In the genomic region with DNA sequence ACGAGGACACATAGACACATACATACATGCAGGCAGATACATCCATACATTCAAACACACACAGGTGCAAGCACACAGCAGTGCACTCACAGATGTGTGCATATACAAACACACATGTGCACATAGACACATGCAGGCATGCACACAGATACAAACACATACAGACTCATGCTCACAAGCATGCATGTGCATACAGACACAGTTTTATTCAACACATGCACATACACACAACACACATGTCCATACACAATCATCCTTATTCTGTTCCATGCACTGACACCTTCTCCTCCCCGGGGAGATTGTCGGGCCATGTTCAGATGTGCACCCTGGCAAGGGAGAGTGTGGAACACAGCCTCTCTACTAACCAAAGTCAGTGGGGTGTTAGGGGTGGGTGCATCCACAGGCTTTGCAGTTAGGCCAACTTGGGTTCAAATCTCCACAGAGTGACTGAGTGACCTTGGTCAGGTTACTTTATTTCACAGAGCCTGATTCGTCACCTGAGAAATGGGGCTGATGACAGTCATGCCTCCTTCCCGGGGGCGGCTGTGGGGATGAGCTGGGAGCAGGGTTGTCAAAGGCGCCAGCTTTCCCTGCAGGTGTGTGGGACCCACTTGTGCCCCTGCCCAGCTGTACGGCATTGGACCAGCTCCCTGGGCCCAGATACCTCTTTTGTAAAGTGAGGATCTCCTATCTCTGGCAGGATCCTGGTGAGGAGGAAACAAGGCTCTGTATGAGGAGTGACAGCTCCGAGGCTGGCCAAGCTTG, we compare ENCODE assay signal across 16 cellular contexts.
DNase-seq lines count a peak whose midpoint lies in the region; ATAC-seq and TF ChIP-seq lines count a peak whose summit lies in the region.
"Had no signal": no experiment of that assay in that cellular context is flagged by ENCODE, and none has a peak within 500 bp of the region (broad histone marks: within the 10 kb centered on the region; RNA-seq: fewer than 3 reads in every experiment).

No MANE protein-coding gene starts in this region.

- H3K36me3 ChIP-seq in iPS-20b (ENCODE audit: insufficient read depth, low read depth, low read length): no peaks in the 10 kb centered on the region
- H3K36me3 ChIP-seq: BE2C, SJSA1 had no signal

- no peaks in the 10 kb centered on the region for H3K27me3 Mint-ChIP-seq in stimulated activated naive CD8-positive, alpha-beta T cell treated with anti-CD3 and anti-CD28 coated beads, Interleukin-15, amount 100 ng/mL, for 72 hours
- H3K27me3 Mint-ChIP-seq in WTC11 (ENCODE audit: low read depth): no peaks in the 10 kb centered on the region
- no peaks in the 10 kb centered on the region for H3K27me3 Mint-ChIP-seq in stimulated activated memory B cell treated with anti-CD40 and anti-IgM and Interleukin-4, amounts not matched to agents 10 μg/mL and 1 μg/mL and 100 μg/mL, for 72 hours

- no peak for DNase-seq in stimulated activated naive CD8-positive, alpha-beta T cell treated with anti-CD3 and anti-CD28 coated beads, Interleukin-15, amount 100 ng/mL, for 72 hours
- no peak for DNase-seq in stimulated activated naive CD8-positive, alpha-beta T cell treated with anti-CD3 and anti-CD28 coated beads, Interleukin-15, Interleukin-2, amounts not matched to agents 100 U/mL and 50 U/mL, for 24 hours
- DNase-seq in WTC11 (ENCODE audit: low spot score) (no peak), HPDE6-E6E7 (ENCODE audit: extremely low spot score) (no peak)
- DNase-seq: BE2C, NCI-H1048, NCI-H146, NCI-H446 treated with DMSO at 0.1 percent for 48 hours, NCI-H748 treated with DMSO at 0.1 percent for 48 hours, PC-3 had no signal

- POLR2A ChIA-PET in WTC11 (lab: Charles Lee): no interaction called here

- H3K36me3 Mint-ChIP-seq in WTC11: no peaks in the 10 kb centered on the region
- H3K36me3 Mint-ChIP-seq in stimulated activated memory B cell treated with anti-CD40 and anti-IgM and Interleukin-4, amounts not matched to agents 10 μg/mL and 1 μg/mL and 100 μg/mL, for 72 hours: peaks cover 29% of the 10 kb centered on the region

- no peaks in the 10 kb centered on the region for H3K27me3 ChIP-seq in iPS-20b (ENCODE audit: insufficient read depth, low read length)
- H3K27me3 ChIP-seq: BE2C, SJSA1 had no signal

- TF ChIP-seq CTCF in WTC11 (IDR thresholded peaks at IDR 0.05): no peak

- no peak overlapping the region for H3K27ac ChIP-seq in iPS-20b (ENCODE audit: low read length)
- H3K27ac ChIP-seq: SJSA1 had no signal

- CTCF ChIA-PET in WTC11 (lab: Charles Lee): no interaction called here

- peaks cover 31% of the 10 kb centered on the region for H3K4me1 ChIP-seq in iPS-20b (ENCODE audit: insufficient read depth, low read length)
- H3K4me1 ChIP-seq: SJSA1 had no signal

- H3K4me3 Mint-ChIP-seq in stimulated activated naive CD8-positive, alpha-beta T cell treated with anti-CD3 and anti-CD28 coated beads, Interleukin-15, amount 100 ng/mL, for 72 hours: no peak overlapping the region
- no peak overlapping the region for H3K4me3 Mint-ChIP-seq in WTC11
- no peak overlapping the region for H3K4me3 Mint-ChIP-seq in stimulated activated memory B cell treated with anti-CD40 and anti-IgM and Interleukin-4, amounts not matched to agents 10 μg/mL and 1 μg/mL and 100 μg/mL, for 72 hours

- H3K9me3 ChIP-seq in iPS-20b (ENCODE audit: insufficient read depth, low read depth, low read length): no peaks in the 10 kb centered on the region
- H3K9me3 ChIP-seq: BE2C, SJSA1 had no signal

- 0 out of 2 replicates have a peak overlapping the region, but pooled peaks have one; percentile 3 for H3K4me3 ChIP-seq in iPS-20b (ENCODE audit: low read length)
- H3K4me3 ChIP-seq: K562, SJSA1 had no signal

- H3K9me3 Mint-ChIP-seq in stimulated activated naive CD8-positive, alpha-beta T cell treated with anti-CD3 and anti-CD28 coated beads, Interleukin-15, amount 100 ng/mL, for 72 hours: no peaks in the 10 kb centered on the region
- no peaks in the 10 kb centered on the region for H3K9me3 Mint-ChIP-seq in WTC11
- H3K9me3 Mint-ChIP-seq in stimulated activated memory B cell treated with anti-CD40 and anti-IgM and Interleukin-4, amounts not matched to agents 10 μg/mL and 1 μg/mL and 100 μg/mL, for 72 hours: no peaks in the 10 kb centered on the region

- H3K4me1 Mint-ChIP-seq in stimulated activated naive CD8-positive, alpha-beta T cell treated with anti-CD3 and anti-CD28 coated beads, Interleukin-15, amount 100 ng/mL, for 72 hours: peaks cover 53% of the 10 kb centered on the region
- peaks cover 73% of the 10 kb centered on the region for H3K4me1 Mint-ChIP-seq in WTC11
- peaks cover 33% of the 10 kb centered on the region for H3K4me1 Mint-ChIP-seq in stimulated activated memory B cell treated with anti-CD40 and anti-IgM and Interleukin-4, amounts not matched to agents 10 μg/mL and 1 μg/mL and 100 μg/mL, for 72 hours

- H3K27ac Mint-ChIP-seq in stimulated activated naive CD8-positive, alpha-beta T cell treated with anti-CD3 and anti-CD28 coated beads, Interleukin-15, amount 100 ng/mL, for 72 hours: peak overlapping the region in 1 of 2 donors; percentile 2
- H3K27ac Mint-ChIP-seq in WTC11: peak overlapping the region; percentile 1; the same call in 1 of the 2 replicates
- H3K27ac Mint-ChIP-seq in stimulated activated memory B cell treated with anti-CD40 and anti-IgM and Interleukin-4, amounts not matched to agents 10 μg/mL and 1 μg/mL and 100 μg/mL, for 72 hours: no peak overlapping the region

- ATAC-seq in stimulated activated naive CD8-positive, alpha-beta T cell treated with anti-CD3 and anti-CD28 coated beads, Interleukin-15, amount 100 ng/mL, for 72 hours: peak; percentile 27
- no peak for ATAC-seq in stimulated activated naive CD8-positive, alpha-beta T cell treated with anti-CD3 and anti-CD28 coated beads, Interleukin-15, Interleukin-2, amounts not matched to agents 100 U/mL and 50 U/mL, for 24 hours
- no peak for ATAC-seq in WTC11
- no peak for ATAC-seq in GM19463 (IDR thresholded peaks at IDR 0.05; ENCODE audit: unreplicated experiment)
- no peak for ATAC-seq in stimulated activated memory B cell treated with anti-CD40 and anti-IgM and Interleukin-4, amounts not matched to agents 10 μg/mL and 1 μg/mL and 100 μg/mL, for 72 hours
- ATAC-seq in HG03520 (IDR thresholded peaks at IDR 0.05; ENCODE audit: unreplicated experiment): no peak
- ATAC-seq: K562, PC-3 had no signal

- no peak overlapping the region for H3K9ac ChIP-seq in iPS-20b (ENCODE audit: low read depth, low read length)

TF ChIP-seq in WTC11, 78 proteins besides CTCF, POLR2A, EP300 and RAD21 (continues in another document):
- TF ChIP-seq ESRRA (CRISPR knock-in tag; IDR thresholded peaks at IDR 0.05; ENCODE audit: borderline replicate concordance) (no peak), ATF3 (CRISPR knock-in tag; conservative IDR thresholded peaks at IDR 0.05) (no peak), RORB (CRISPR knock-in tag; IDR thresholded peaks at IDR 0.05) (no peak), NR3C1 (CRISPR knock-in tag; conservative IDR thresholded peaks at IDR 0.05; ENCODE audit: low read depth) (no peak), MYBL2 (CRISPR knock-in tag; IDR thresholded peaks at IDR 0.05) (no peak), IRF2 (CRISPR knock-in tag; IDR thresholded peaks at IDR 0.05; ENCODE audit: borderline replicate concordance, low read depth) (no peak)
- TF ChIP-seq, protein P1, sequence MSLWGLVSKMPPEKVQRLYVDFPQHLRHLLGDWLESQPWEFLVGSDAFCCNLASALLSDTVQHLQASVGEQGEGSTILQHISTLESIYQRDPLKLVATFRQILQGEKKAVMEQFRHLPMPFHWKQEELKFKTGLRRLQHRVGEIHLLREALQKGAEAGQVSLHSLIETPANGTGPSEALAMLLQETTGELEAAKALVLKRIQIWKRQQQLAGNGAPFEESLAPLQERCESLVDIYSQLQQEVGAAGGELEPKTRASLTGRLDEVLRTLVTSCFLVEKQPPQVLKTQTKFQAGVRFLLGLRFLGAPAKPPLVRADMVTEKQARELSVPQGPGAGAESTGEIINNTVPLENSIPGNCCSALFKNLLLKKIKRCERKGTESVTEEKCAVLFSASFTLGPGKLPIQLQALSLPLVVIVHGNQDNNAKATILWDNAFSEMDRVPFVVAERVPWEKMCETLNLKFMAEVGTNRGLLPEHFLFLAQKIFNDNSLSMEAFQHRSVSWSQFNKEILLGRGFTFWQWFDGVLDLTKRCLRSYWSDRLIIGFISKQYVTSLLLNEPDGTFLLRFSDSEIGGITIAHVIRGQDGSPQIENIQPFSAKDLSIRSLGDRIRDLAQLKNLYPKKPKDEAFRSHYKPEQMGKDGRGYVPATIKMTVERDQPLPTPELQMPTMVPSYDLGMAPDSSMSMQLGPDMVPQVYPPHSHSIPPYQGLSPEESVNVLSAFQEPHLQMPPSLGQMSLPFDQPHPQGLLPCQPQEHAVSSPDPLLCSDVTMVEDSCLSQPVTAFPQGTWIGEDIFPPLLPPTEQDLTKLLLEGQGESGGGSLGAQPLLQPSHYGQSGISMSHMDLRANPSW (CRISPR knock-in tag; conservative IDR thresholded peaks at IDR 0.05; ENCODE audit: low read depth): no peak
- TF ChIP-seq, protein P2, sequence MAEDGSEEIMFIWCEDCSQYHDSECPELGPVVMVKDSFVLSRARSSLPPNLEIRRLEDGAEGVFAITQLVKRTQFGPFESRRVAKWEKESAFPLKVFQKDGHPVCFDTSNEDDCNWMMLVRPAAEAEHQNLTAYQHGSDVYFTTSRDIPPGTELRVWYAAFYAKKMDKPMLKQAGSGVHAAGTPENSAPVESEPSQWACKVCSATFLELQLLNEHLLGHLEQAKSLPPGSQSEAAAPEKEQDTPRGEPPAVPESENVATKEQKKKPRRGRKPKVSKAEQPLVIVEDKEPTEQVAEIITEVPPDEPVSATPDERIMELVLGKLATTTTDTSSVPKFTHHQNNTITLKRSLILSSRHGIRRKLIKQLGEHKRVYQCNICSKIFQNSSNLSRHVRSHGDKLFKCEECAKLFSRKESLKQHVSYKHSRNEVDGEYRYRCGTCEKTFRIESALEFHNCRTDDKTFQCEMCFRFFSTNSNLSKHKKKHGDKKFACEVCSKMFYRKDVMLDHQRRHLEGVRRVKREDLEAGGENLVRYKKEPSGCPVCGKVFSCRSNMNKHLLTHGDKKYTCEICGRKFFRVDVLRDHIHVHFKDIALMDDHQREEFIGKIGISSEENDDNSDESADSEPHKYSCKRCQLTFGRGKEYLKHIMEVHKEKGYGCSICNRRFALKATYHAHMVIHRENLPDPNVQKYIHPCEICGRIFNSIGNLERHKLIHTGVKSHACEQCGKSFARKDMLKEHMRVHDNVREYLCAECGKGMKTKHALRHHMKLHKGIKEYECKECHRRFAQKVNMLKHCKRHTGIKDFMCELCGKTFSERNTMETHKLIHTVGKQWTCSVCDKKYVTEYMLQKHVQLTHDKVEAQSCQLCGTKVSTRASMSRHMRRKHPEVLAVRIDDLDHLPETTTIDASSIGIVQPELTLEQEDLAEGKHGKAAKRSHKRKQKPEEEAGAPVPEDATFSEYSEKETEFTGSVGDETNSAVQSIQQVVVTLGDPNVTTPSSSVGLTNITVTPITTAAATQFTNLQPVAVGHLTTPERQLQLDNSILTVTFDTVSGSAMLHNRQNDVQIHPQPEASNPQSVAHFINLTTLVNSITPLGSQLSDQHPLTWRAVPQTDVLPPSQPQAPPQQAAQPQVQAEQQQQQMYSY (CRISPR knock-in tag; IDR thresholded peaks at IDR 0.05): no peak
